15 cellular contexts compared by ENCODE assay signal in genomic region chr11:120198787-120199469, GRCh38. TPM values are rescaled to one million over a fixed set of nuclear protein-coding genes. Genes with fewer than 3 reads are reported as not detected.
"Had no signal": no experiment of that assay in that cellular context is flagged by ENCODE, and none has a peak within 500 bp of the region (broad histone marks: within the 10 kb centered on the region; RNA-seq: fewer than 3 reads in every experiment).

No MANE protein-coding gene starts in this region.

- H3K9me3 ChIP-seq: esophagus squamous epithelium, upper lobe of left lung had no signal

- H3K4me3 ChIP-seq: esophagus squamous epithelium, smooth muscle cell, upper lobe of left lung had no signal

- H3K27me3 ChIP-seq: esophagus squamous epithelium, upper lobe of left lung had no signal

- H3K27ac ChIP-seq: esophagus squamous epithelium, upper lobe of left lung had no signal

- H3K4me3 Mint-ChIP-seq: activated CD8-positive, alpha-beta memory T cell treated with anti-CD3 and anti-CD28 coated beads, Interleukin-2, amount 10 ng/mL, durations not matched to agents 7 days and 5 days; activated T-cell treated with anti-CD3 and anti-CD28 coated beads, Interleukin-2, amount 50 U/mL, for 4 hours; stimulated activated memory B cell treated with anti-CD40 and anti-IgM and Interleukin-4, amounts not matched to agents 10 μg/mL and 1 μg/mL and 100 μg/mL, for 72 hours had no signal

- H3K4me1 ChIP-seq: upper lobe of left lung had no signal

- H3K4me1 Mint-ChIP-seq: activated CD8-positive, alpha-beta memory T cell treated with anti-CD3 and anti-CD28 coated beads, Interleukin-2, amount 10 ng/mL, durations not matched to agents 7 days and 5 days; stimulated activated memory B cell treated with anti-CD40 and anti-IgM and Interleukin-4, amounts not matched to agents 10 μg/mL and 1 μg/mL and 100 μg/mL, for 72 hours had no signal

- H3K9me3 Mint-ChIP-seq: activated naive CD4-positive, alpha-beta T cell treated with anti-CD3 and anti-CD28 coated beads, Interleukin-2, amount 50 U/mL, for 72 hours; activated T-cell treated with anti-CD3 and anti-CD28 coated beads, Interleukin-2, amount 50 U/mL, for 4 hours; stimulated activated memory B cell treated with anti-CD40 and anti-IgM and Interleukin-4, amounts not matched to agents 10 μg/mL and 1 μg/mL and 100 μg/mL, for 72 hours had no signal

- DNase-seq: activated CD4-positive, alpha-beta T cell treated with anti-CD3 and anti-CD28 coated beads, Interleukin-2, amount 50 U/mL, for 4 hours; activated CD4-positive, CD25-positive, alpha-beta regulatory T cell treated with anti-CD3 and anti-CD28 coated beads, Interleukin-2, amount 50 U/mL, for 72 hours; activated CD8-positive, alpha-beta memory T cell treated with anti-CD3 and anti-CD28 coated beads, Interleukin-2, amount 10 ng/mL, durations not matched to agents 7 days and 5 days; activated effector memory CD4-positive, alpha-beta T cell treated with anti-CD3 and anti-CD28 coated beads, Interleukin-2, amount 50 U/mL, for 16 hours; activated T-cell treated with anti-CD3 and anti-CD28 coated beads, Interleukin-2, amount 50 U/mL, for 4 hours; dorsolateral prefrontal cortex; esophagus squamous epithelium; foreskin fibroblast; left ventricle myocardium superior; upper lobe of left lung had no signal

- H3K27ac Mint-ChIP-seq: activated CD8-positive, alpha-beta memory T cell treated with anti-CD3 and anti-CD28 coated beads, Interleukin-2, amount 10 ng/mL, durations not matched to agents 7 days and 5 days; activated naive CD4-positive, alpha-beta T cell treated with anti-CD3 and anti-CD28 coated beads, Interleukin-2, amount 50 U/mL, for 72 hours; stimulated activated memory B cell treated with anti-CD40 and anti-IgM and Interleukin-4, amounts not matched to agents 10 μg/mL and 1 μg/mL and 100 μg/mL, for 72 hours had no signal

- H3K36me3 Mint-ChIP-seq: activated CD8-positive, alpha-beta memory T cell treated with anti-CD3 and anti-CD28 coated beads, Interleukin-2, amount 10 ng/mL, durations not matched to agents 7 days and 5 days; activated naive CD4-positive, alpha-beta T cell treated with anti-CD3 and anti-CD28 coated beads, Interleukin-2, amount 50 U/mL, for 72 hours; stimulated activated memory B cell treated with anti-CD40 and anti-IgM and Interleukin-4, amounts not matched to agents 10 μg/mL and 1 μg/mL and 100 μg/mL, for 72 hours had no signal

- ATAC-seq: activated CD8-positive, alpha-beta memory T cell treated with anti-CD3 and anti-CD28 coated beads, Interleukin-2, amount 10 ng/mL, durations not matched to agents 7 days and 5 days; activated naive CD4-positive, alpha-beta T cell treated with anti-CD3 and anti-CD28 coated beads, Interleukin-2, amount 50 U/mL, for 72 hours; activated T-cell treated with anti-CD3 and anti-CD28 coated beads, Interleukin-2, amount 50 U/mL, for 4 hours; stimulated activated memory B cell treated with anti-CD40 and anti-IgM and Interleukin-4, amounts not matched to agents 10 μg/mL and 1 μg/mL and 100 μg/mL, for 72 hours had no signal

- H3K36me3 ChIP-seq: esophagus squamous epithelium, upper lobe of left lung had no signal

RNA-seq across cellular contexts. Expression of gene POU2F3, which starts 41.0 kb away (rescaled TPM):
- total RNA-seq: activated CD8-positive, alpha-beta memory T cell treated with anti-CD3 and anti-CD28 coated beads, Interleukin-2, amount 10 ng/mL, durations not matched to agents 7 days and 5 days; activated naive CD4-positive, alpha-beta T cell treated with anti-CD3 and anti-CD28 coated beads, Interleukin-2, amount 50 U/mL, for 72 hours; activated T-cell treated with anti-CD3 and anti-CD28 coated beads, Interleukin-2, amount 50 U/mL, for 4 hours; left ventricle myocardium superior; myocyte; T-helper 2 cell treated with Interferon-gamma antibody and Interleukin-4, amounts not matched to agents 100 ng/mL and 5 ng/mL, for 36 hours had no signal
- polyA plus RNA-seq: smooth muscle cell had no signal
